Comparison of ENCODE assay signal across 22 cellular contexts in genomic region chr2:104848526-104848925, GRCh38. TPM values are rescaled to one million over a fixed set of nuclear protein-coding genes. Genes with fewer than 3 reads are reported as not detected.
A peak's percentile ranks its signal among the peaks of the same experiment; 100 is the strongest.
DNase-seq lines count a peak whose midpoint lies in the region; ATAC-seq and TF ChIP-seq lines count a peak whose summit lies in the region.
"Had no signal": no experiment of that assay in that cellular context is flagged by ENCODE, and none has a peak within 500 bp of the region (broad histone marks: within the 10 kb centered on the region; RNA-seq: fewer than 3 reads in every experiment).

No MANE protein-coding gene starts in this region.

- no peaks in the 10 kb centered on the region for H3K36me3 ChIP-seq in kidney epithelial cell (ENCODE audit: control insufficient read depth, insufficient read depth, low read length)
- H3K36me3 ChIP-seq: BLaER1 treated with 17β-estradiol and CSF1 and Interleukin-3, amounts not matched to agents 10 nM and 100 nM had no signal

- ATAC-seq in GM21723 (IDR thresholded peaks at IDR 0.05; ENCODE audit: unreplicated experiment) = peak; percentile 48
- ATAC-seq in naive thymus-derived CD8-positive, alpha-beta T cell = no peak
- ATAC-seq in GM21367 (IDR thresholded peaks at IDR 0.05; ENCODE audit: unreplicated experiment) = no peak
- ATAC-seq in stimulated activated effector memory CD8-positive, alpha-beta T cell treated with anti-CD3 and anti-CD28 coated beads, Interleukin-12 subunit alpha, Interleukin-12 subunit beta, amount 100 ng/mL, for 72 hours = no peak
- no peak for ATAC-seq in GM18873 (IDR thresholded peaks at IDR 0.05; ENCODE audit: low FRiP score, unreplicated experiment)
- ATAC-seq: naive thymus-derived CD4-positive, alpha-beta T cell had no signal

- H3K27me3 ChIP-seq in kidney epithelial cell (ENCODE audit: control insufficient read depth, insufficient read depth, low read length) = peaks cover 38% of the 10 kb centered on the region

- H3K36me3 Mint-ChIP-seq in naive thymus-derived CD8-positive, alpha-beta T cell = peaks cover 0 to 3% (median 0%) of the 10 kb centered on the region in 3 donors
- peaks cover 6% of the 10 kb centered on the region for H3K36me3 Mint-ChIP-seq in stimulated activated effector memory CD8-positive, alpha-beta T cell treated with anti-CD3 and anti-CD28 coated beads, Interleukin-12 subunit alpha, Interleukin-12 subunit beta, amount 100 ng/mL, for 72 hours

- H3K9me3 Mint-ChIP-seq in naive thymus-derived CD8-positive, alpha-beta T cell = peaks cover 0 to 5% (median 0%) of the 10 kb centered on the region in 9 donors
- no peaks in the 10 kb centered on the region for H3K9me3 Mint-ChIP-seq in stimulated activated effector memory CD8-positive, alpha-beta T cell treated with anti-CD3 and anti-CD28 coated beads, Interleukin-12 subunit alpha, Interleukin-12 subunit beta, amount 100 ng/mL, for 72 hours
- H3K9me3 Mint-ChIP-seq: activated naive CD8-positive, alpha-beta T cell treated with anti-CD3 and anti-CD28 coated beads, Interleukin-2, amount 10 ng/mL, durations not matched to agents 7 days and 5 days had no signal

- POLR2A ChIA-PET in naive thymus-derived CD8-positive, alpha-beta T cell (lab: Charles Lee) = no interaction called here

- in situ Hi-C loops in ACHN (cut with HindIII; ENCODE audit: low pct_ligation_motif_present, low pct_unique_long_range_greater_than_20kb, low sequenced_read_pairs) = no loop called here
- in situ Hi-C loops in astrocyte of the cerebellum (cut with HindIII; ENCODE audit: low sequenced_read_pairs) = no loop called here

- no peak overlapping the region for H3K4me3 Mint-ChIP-seq in naive thymus-derived CD8-positive, alpha-beta T cell
- H3K4me3 Mint-ChIP-seq in stimulated activated effector memory CD8-positive, alpha-beta T cell treated with anti-CD3 and anti-CD28 coated beads, Interleukin-12 subunit alpha, Interleukin-12 subunit beta, amount 100 ng/mL, for 72 hours = no peak overlapping the region
- H3K4me3 Mint-ChIP-seq: activated naive CD8-positive, alpha-beta T cell treated with anti-CD3 and anti-CD28 coated beads, Interleukin-2, amount 10 ng/mL, durations not matched to agents 7 days and 5 days; naive thymus-derived CD4-positive, alpha-beta T cell had no signal

- H3K4me3 ChIP-seq in astrocyte of the cerebellum (ENCODE audit: low read depth, low read length) = peak overlapping the region; percentile 60
- H3K4me3 ChIP-seq in kidney epithelial cell (ENCODE audit: low read depth, low read length) = peak overlapping the region; percentile 16
- H3K4me3 ChIP-seq: BLaER1 treated with 17β-estradiol and CSF1 and Interleukin-3, amounts not matched to agents 10 nM and 100 nM; GM23248; lung had no signal

- H3K27ac Mint-ChIP-seq in naive thymus-derived CD8-positive, alpha-beta T cell = no peak overlapping the region
- no peak overlapping the region for H3K27ac Mint-ChIP-seq in stimulated activated effector memory CD8-positive, alpha-beta T cell treated with anti-CD3 and anti-CD28 coated beads, Interleukin-12 subunit alpha, Interleukin-12 subunit beta, amount 100 ng/mL, for 72 hours
- H3K27ac Mint-ChIP-seq: activated naive CD8-positive, alpha-beta T cell treated with anti-CD3 and anti-CD28 coated beads, Interleukin-2, amount 10 ng/mL, durations not matched to agents 7 days and 5 days; naive thymus-derived CD4-positive, alpha-beta T cell had no signal

- TF ChIP-seq CTCF in astrocyte of the cerebellum (IDR thresholded peaks at IDR 0.05; ENCODE audit: low read depth, low read length, missing control alignments) (no peak), kidney epithelial cell (IDR thresholded peaks at IDR 0.05; ENCODE audit: insufficient read depth, low read length, poor library complexity, severe bottlenecking) (no peak)

- DNase-seq in ACHN = peak; percentile 76
- no peak for DNase-seq in astrocyte of the cerebellum (ENCODE audit: low read depth)
- DNase-seq in kidney epithelial cell (ENCODE audit: low read depth) = peak; percentile 83
- DNase-seq in naive thymus-derived CD8-positive, alpha-beta T cell = no peak
- DNase-seq in stimulated activated effector memory CD8-positive, alpha-beta T cell treated with anti-CD3 and anti-CD28 coated beads, Interleukin-12 subunit alpha, Interleukin-12 subunit beta, amount 100 ng/mL, for 72 hours (ENCODE audit: low spot score in 2 of 2) = no peak
- DNase-seq: 8988T; activated CD4-positive, alpha-beta T cell treated with anti-CD3 and anti-CD28 coated beads, Interleukin-2, amount 50 U/mL, for 1 hour; activated naive CD8-positive, alpha-beta T cell treated with anti-CD3 and anti-CD28 coated beads, Interleukin-2, amount 10 ng/mL, durations not matched to agents 7 days and 5 days; GM23248; naive thymus-derived CD4-positive, alpha-beta T cell; NCI-H2081; stimulated activated CD4-positive, alpha-beta T cell treated with anti-CD3 and anti-CD28 coated beads, Interleukin-12 subunit alpha, Interleukin-12 subunit beta, amount 100 ng/mL, for 4 hours; stimulated activated naive CD4-positive, alpha-beta T cell had no signal

- peaks cover 57 to 99% (median 82%) of the 10 kb centered on the region in 5 donors for H3K27me3 Mint-ChIP-seq in naive thymus-derived CD8-positive, alpha-beta T cell

- peaks cover 18 to 62% (median 30%) of the 10 kb centered on the region in 4 donors for H3K4me1 Mint-ChIP-seq in naive thymus-derived CD8-positive, alpha-beta T cell
- peaks cover 22% of the 10 kb centered on the region for H3K4me1 Mint-ChIP-seq in stimulated activated effector memory CD8-positive, alpha-beta T cell treated with anti-CD3 and anti-CD28 coated beads, Interleukin-12 subunit alpha, Interleukin-12 subunit beta, amount 100 ng/mL, for 72 hours

RNA-seq across cellular contexts. Expression of gene POU3F3, which starts 5.4 kb away (rescaled TPM):
- total RNA-seq in kidney epithelial cell = 18.2 and 19.0 TPM in 2 replicates
- not detected for total RNA-seq in naive thymus-derived CD8-positive, alpha-beta T cell
- not detected for polyA plus RNA-seq in naive thymus-derived CD8-positive, alpha-beta T cell
- total RNA-seq: activated naive CD8-positive, alpha-beta T cell treated with anti-CD3 and anti-CD28 coated beads, Interleukin-2, amount 10 ng/mL, durations not matched to agents 7 days and 5 days; GM23248; MCF 10A; naive thymus-derived CD4-positive, alpha-beta T cell; pulmonary artery endothelial cell; RPMI7951; ureter had no signal
- polyA plus RNA-seq: GM23248; lung; naive thymus-derived CD4-positive, alpha-beta T cell had no signal

Comparison
In these comparisons a context has a peak if more than half of its experiments do, and no peak if none do; other contexts are left out.
1. DNase-seq: peak in ACHN (single experiment) and kidney epithelial cell (single experiment); none in astrocyte of the cerebellum (single experiment), naive thymus-derived CD8-positive, alpha-beta T cell (0 of 10) and stimulated activated effector memory CD8-positive, alpha-beta T cell treated with anti-CD3 and anti-CD28 coated beads, Interleukin-12 subunit alpha, Interleukin-12 subunit beta, amount 100 ng/mL, for 72 hours (0 of 2).
2. RNA of gene POU3F3, which starts 5.4 kb away (total RNA-seq): 18.2 to 19.0 TPM in kidney epithelial cell; not detected in naive thymus-derived CD8-positive, alpha-beta T cell; every median in the first group is over 10 times any median in the second.